Comparison of ENCODE assay signal across 8 cellular contexts in genomic region chr13:41352935-41353801, GRCh38. TPM values are rescaled to one million over a fixed set of nuclear protein-coding genes. Genes with fewer than 3 reads are reported as not detected.
DNase-seq lines count a peak whose midpoint lies in the region; ATAC-seq and TF ChIP-seq lines count a peak whose summit lies in the region.

No MANE protein-coding gene starts in this region.

- H3K36me3 ChIP-seq in upper lobe of left lung = peaks cover 0 to 12% (median 0%) of the 10 kb centered on the region in 4 donors

- H3K27ac ChIP-seq in dorsolateral prefrontal cortex (no peak overlapping the region), upper lobe of left lung (no peak overlapping the region)

- TF ChIP-seq EP300 in upper lobe of left lung (IDR thresholded peaks at IDR 0.05) = no peak

- H3K27me3 ChIP-seq in dorsolateral prefrontal cortex (no peaks in the 10 kb centered on the region), upper lobe of left lung (no peaks in the 10 kb centered on the region)

- no peaks in the 10 kb centered on the region for H3K9me3 ChIP-seq in upper lobe of left lung

- 49 to 51% methylated on average over 14 of the region's 14 CpGs for WGBS in upper lobe of left lung, 2 donors

- peaks cover 4 to 19% (median 8%) of the 10 kb centered on the region in 4 donors for H3K4me1 ChIP-seq in upper lobe of left lung

- in situ Hi-C loops in ACHN (cut with HindIII; ENCODE audit: low pct_ligation_motif_present, low pct_unique_long_range_greater_than_20kb, low sequenced_read_pairs) = no loop called here

- peak in 1 of 2 donors; percentile 66 for ATAC-seq in upper lobe of left lung (ENCODE audit: low FRiP score in 2 of 2)

- TF ChIP-seq CTCF in GM12864 (IDR thresholded peaks at IDR 0.05; ENCODE audit: low read depth, low read length, missing control alignments) = peak; percentile 66
- peak; percentile 63 to 96 (median 85) for TF ChIP-seq CTCF in dorsolateral prefrontal cortex (IDR thresholded peaks at IDR 0.05 in 54 of 56, conservative IDR thresholded peaks at IDR 0.05 in 2 of 56; ENCODE audit: low read depth in 1 of 56, partially characterized antibody in 56 of 56)
- peak; percentile 61 to 84 (median 74) for TF ChIP-seq CTCF in upper lobe of left lung (IDR thresholded peaks at IDR 0.05)

- no peak overlapping the region for H3K4me3 ChIP-seq in GM12864 (ENCODE audit: low read depth, low read length)
- H3K4me3 ChIP-seq in dorsolateral prefrontal cortex = peak overlapping the region in 3 of 59 donors; percentile 12 to 24 (median 18)
- no peak overlapping the region for H3K4me3 ChIP-seq in upper lobe of left lung

- TF ChIP-seq POLR2A in upper lobe of left lung (IDR thresholded peaks at IDR 0.05) = no peak

- peak; percentile 47 for DNase-seq in ACHN
- DNase-seq in GM12864 (ENCODE audit: low read depth) = peak; percentile 21
- DNase-seq in NCI-H1092 treated with DMSO at 0.1 percent for 48 hours (lab: John Stamatoyannopoulos, UW) = peak; percentile 9
- DNase-seq in activated CD4-positive, alpha-beta T cell treated with anti-CD3 and anti-CD28 coated beads for 1 hour = peak; percentile 28
- DNase-seq in dorsolateral prefrontal cortex = peak in 1 of 10 donors; percentile 11
- DNase-seq in midbrain (lab: John Stamatoyannopoulos, UW) = peak; percentile 52
- DNase-seq in upper lobe of left lung = no peak
- no peak for DNase-seq in activated CD4-positive, CD25-positive, alpha-beta regulatory T cell treated with anti-CD3 and anti-CD28 coated beads, Interleukin-2, amount 50 U/mL, for 72 hours

- intact Hi-C loops in dorsolateral prefrontal cortex (cut with DNase I) = loop anchor here in 1 of 2 donors (10.0 kb wide), 1 partner anchor 302 kb away; no protein-coding TSS in a partner anchor

RNA-seq across cellular contexts. Expression of gene NAA16, which starts 42.1 kb away (rescaled TPM):
- total RNA-seq in dorsolateral prefrontal cortex (10 to 100 TPM; 20.9 to 64.0 (median 31.6) TPM), upper lobe of left lung (10 to 100 TPM; 14.3 to 35.6 (median 18.7) TPM)

Comparison
In these comparisons a context has a peak if more than half of its experiments do, and no peak if none do; other contexts are left out.
1. DNase-seq: peak in ACHN (single experiment), GM12864 (single experiment), NCI-H1092 treated with DMSO at 0.1 percent for 48 hours (single experiment), activated CD4-positive, alpha-beta T cell treated with anti-CD3 and anti-CD28 coated beads for 1 hour (single experiment) and midbrain (single experiment); none in upper lobe of left lung (0 of 2) and activated CD4-positive, CD25-positive, alpha-beta regulatory T cell treated with anti-CD3 and anti-CD28 coated beads, Interleukin-2, amount 50 U/mL, for 72 hours (single experiment).
2. Peak in every context shown above with its lines, with median percentiles within 50 percentile points of each other: CTCF ChIP-seq.